20 cellular contexts compared by ENCODE assay signal in the genomic region with DNA sequence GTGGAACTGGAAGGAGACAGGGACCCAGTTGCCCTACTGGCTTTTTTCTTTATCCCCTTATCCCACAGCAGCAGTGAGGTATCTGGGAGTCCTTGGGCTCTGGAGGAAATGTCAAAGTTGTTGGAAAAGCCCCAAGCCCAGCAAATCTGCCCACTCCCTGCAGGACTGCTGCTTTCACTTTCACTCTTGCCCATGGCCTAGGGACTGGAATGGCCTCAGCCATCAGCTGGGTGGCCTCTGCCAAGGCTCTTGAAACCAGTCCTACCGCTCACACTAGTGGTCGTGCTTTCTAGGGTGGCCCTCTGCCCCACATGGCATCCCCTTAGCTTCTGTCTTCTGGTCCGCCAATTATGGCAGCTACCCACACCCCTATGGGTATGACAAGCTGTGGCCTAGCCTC. TPM values are rescaled to one million over a fixed set of nuclear protein-coding genes. Genes with fewer than 3 reads are reported as not detected.
DNase-seq lines count a peak whose midpoint lies in the region; ATAC-seq, FAIRE-seq and TF ChIP-seq lines count a peak whose summit lies in the region.
"Had no signal": no experiment of that assay in that cellular context is flagged by ENCODE, and none has a peak within 500 bp of the region (broad histone marks: within the 10 kb centered on the region; RNA-seq: fewer than 3 reads in every experiment).

No MANE protein-coding gene starts in this region.

- no peaks in the 10 kb centered on the region for H3K79me1 ChIP-seq in IMR-90 (ENCODE audit: low read depth in 1 of 2, low read length in 2 of 2)

- H3K36me3 ChIP-seq in IMR-90 (ENCODE audit: control insufficient read depth, insufficient read depth, low read length) = no peaks in the 10 kb centered on the region
- H3K36me3 ChIP-seq: suprapubic skin had no signal

- H2AK9ac ChIP-seq in IMR-90 (replicated peaks; ENCODE audit: low read depth, low read length, poor library complexity) = no peak overlapping the region

- no peaks in the 10 kb centered on the region for H3K9me3 ChIP-seq in IMR-90 (ENCODE audit: control insufficient read depth, insufficient read depth, low read length)
- H3K9me3 ChIP-seq: Caco-2, suprapubic skin had no signal

- intact Hi-C loops in IMR-90 (cut with micrococcal nuclease) = no loop called here

- H3K4me3 ChIP-seq in IMR-90 (ENCODE audit: insufficient read depth, low read depth, low read length) = no peak overlapping the region
- H3K4me3 ChIP-seq: GM23338, SK-N-MC, suprapubic skin had no signal

- no peak overlapping the region for H2BK20ac ChIP-seq in IMR-90 (ENCODE audit: low read depth, low read length)

- no peaks in the 10 kb centered on the region; the same call in none of the 2 replicates for H3K27me3 ChIP-seq in IMR-90 (ENCODE audit: control insufficient read depth, insufficient read depth, low read length)
- H3K27me3 ChIP-seq: suprapubic skin had no signal

- no TSS peak for BruUV-seq in IMR-90 (replicated peaks; lab: Mats Ljungman, UMichigan)

- no peak overlapping the region for H3K4ac ChIP-seq in IMR-90 (ENCODE audit: low read depth, low read length)

- no peak overlapping the region for H2BK15ac ChIP-seq in IMR-90 (ENCODE audit: low read depth, low read length)

- H4K20me1 ChIP-seq in IMR-90 (ENCODE audit: insufficient read depth, low read length) = no peaks in the 10 kb centered on the region

- POLR2A ChIA-PET in IMR-90 (lab: Charles Lee; ENCODE audit: unreplicated experiment) = no interaction called here

- no peaks in the 10 kb centered on the region for H3K9me3 Mint-ChIP-seq in stimulated activated effector memory CD8-positive, alpha-beta T cell treated with anti-CD3 and anti-CD28 coated beads, Interleukin-12 subunit alpha, Interleukin-12 subunit beta, amount 100 ng/mL, for 72 hours
- no peaks in the 10 kb centered on the region for H3K9me3 Mint-ChIP-seq in stimulated activated memory B cell treated with anti-CD40 and anti-IgM and Interleukin-4, amounts not matched to agents 10 μg/mL and 1 μg/mL and 100 μg/mL, for 72 hours
- H3K9me3 Mint-ChIP-seq: GM23338, IgD-negative memory B cell had no signal

- H2BK120ac ChIP-seq in IMR-90 (ENCODE audit: low read depth, low read length) = no peak overlapping the region

- H2AK5ac ChIP-seq in IMR-90 (ENCODE audit: low read depth, low read length) = no peak overlapping the region

- H4K8ac ChIP-seq in IMR-90 (ENCODE audit: low read depth in 2 of 2, low read length in 2 of 2) = no peak overlapping the region

- no peaks in the 10 kb centered on the region for H3K36me3 Mint-ChIP-seq in stimulated activated effector memory CD8-positive, alpha-beta T cell treated with anti-CD3 and anti-CD28 coated beads, Interleukin-12 subunit alpha, Interleukin-12 subunit beta, amount 100 ng/mL, for 72 hours
- H3K36me3 Mint-ChIP-seq in stimulated activated memory B cell treated with anti-CD40 and anti-IgM and Interleukin-4, amounts not matched to agents 10 μg/mL and 1 μg/mL and 100 μg/mL, for 72 hours = no peaks in the 10 kb centered on the region

- no peak overlapping the region for H3K23ac ChIP-seq in IMR-90 (ENCODE audit: low read depth, low read length)

- no peak overlapping the region for H3K27ac Mint-ChIP-seq in stimulated activated effector memory CD8-positive, alpha-beta T cell treated with anti-CD3 and anti-CD28 coated beads, Interleukin-12 subunit alpha, Interleukin-12 subunit beta, amount 100 ng/mL, for 72 hours
- H3K27ac Mint-ChIP-seq in stimulated activated memory B cell treated with anti-CD40 and anti-IgM and Interleukin-4, amounts not matched to agents 10 μg/mL and 1 μg/mL and 100 μg/mL, for 72 hours = no peak overlapping the region
- H3K27ac Mint-ChIP-seq: GM23338, IgD-negative memory B cell had no signal

- peak; percentile 14 for DNase-seq in AG20443 (ENCODE audit: low spot score)
- no peak for DNase-seq in IMR-90
- DNase-seq in dermis blood vessel endothelial cell = peak; percentile 0
- peak; percentile 7 to 9 for DNase-seq in lung microvascular endothelial cell (ENCODE audit: low read depth in 2 of 2)
- no peak for DNase-seq in GM12891 (ENCODE audit: insufficient read length, low spot score)
- DNase-seq in stimulated activated effector memory CD8-positive, alpha-beta T cell treated with anti-CD3 and anti-CD28 coated beads, Interleukin-12 subunit alpha, Interleukin-12 subunit beta, amount 100 ng/mL, for 72 hours (ENCODE audit: low spot score in 2 of 2) = no peak
- DNase-seq: activated CD4-positive, alpha-beta T cell treated with anti-CD3 and anti-CD28 coated beads, Interleukin-2, amount 50 U/mL, for 1 hour; activated naive CD4-positive, alpha-beta T cell; Caco-2; glutamatergic neuron; NCI-H2081 treated with DMSO at 0.1 percent for 48 hours; NCI-H524; stimulated activated CD4-positive, alpha-beta T cell treated with anti-CD3 and anti-CD28 coated beads, Interleukin-4, amount 100 ng/mL, for 24 hours had no signal

- H3K9ac ChIP-seq in IMR-90 (ENCODE audit: low read depth, low read length) = no peak overlapping the region

- H3K56ac ChIP-seq in IMR-90 (ENCODE audit: extremely low read depth, insufficient read depth, low read length) = no peak overlapping the region

- H4K5ac ChIP-seq in IMR-90 (ENCODE audit: low read depth, low read length) = no peak overlapping the region

- no peaks in the 10 kb centered on the region for H3K4me1 ChIP-seq in IMR-90 (ENCODE audit: control insufficient read depth, insufficient read depth, low read length)
- H3K4me1 ChIP-seq: Caco-2, suprapubic skin had no signal

- H3K4me3 Mint-ChIP-seq in stimulated activated effector memory CD8-positive, alpha-beta T cell treated with anti-CD3 and anti-CD28 coated beads, Interleukin-12 subunit alpha, Interleukin-12 subunit beta, amount 100 ng/mL, for 72 hours = no peak overlapping the region
- no peak overlapping the region for H3K4me3 Mint-ChIP-seq in stimulated activated memory B cell treated with anti-CD40 and anti-IgM and Interleukin-4, amounts not matched to agents 10 μg/mL and 1 μg/mL and 100 μg/mL, for 72 hours
- H3K4me3 Mint-ChIP-seq: GM23338, IgD-negative memory B cell had no signal

- H3K27me3 Mint-ChIP-seq in stimulated activated memory B cell treated with anti-CD40 and anti-IgM and Interleukin-4, amounts not matched to agents 10 μg/mL and 1 μg/mL and 100 μg/mL, for 72 hours = no peaks in the 10 kb centered on the region
- H3K27me3 Mint-ChIP-seq: IgD-negative memory B cell had no signal

- H2AFZ ChIP-seq in IMR-90 (replicated peaks; ENCODE audit: low read length, poor library complexity) = peak overlapping the region; percentile 40
- H2AFZ ChIP-seq: GM23338 had no signal

- no peak overlapping the region for H3K18ac ChIP-seq in IMR-90 (ENCODE audit: low read depth, low read length)

- no peak overlapping the region for H3K14ac ChIP-seq in IMR-90 (replicated peaks; ENCODE audit: low read depth, low read length)

- TF ChIP-seq POLR2A in IMR-90 (IDR thresholded peaks at IDR 0.05; ENCODE audit: low read depth, low read length) = no peak
- TF ChIP-seq POLR2A in GM12891 (IDR thresholded peaks at IDR 0.05; ENCODE audit: low read depth, low read length) = no peak

- H3K27ac ChIP-seq in IMR-90 (ENCODE audit: insufficient read depth, low read length) = no peak overlapping the region
- H3K27ac ChIP-seq: SK-N-MC, suprapubic skin had no signal

- WGBS in IMR-90 (ENCODE audit: extremely low coverage in 2 of 2, insufficient read length in 1 of 2), 2 experiments = no CpG with 5 or more reads among the region's 3 CpGs

- no peak for FAIRE-seq in GM12891 (lab: Jason Lieb, UNC)

- peak overlapping the region; percentile 18; the same call in 1 of the 2 replicates for H3K4me2 ChIP-seq in IMR-90 (ENCODE audit: low read depth, low read length)
- H3K4me2 ChIP-seq: GM23338 had no signal

- dilution Hi-C loops in IMR-90 (cut with HindIII; ENCODE audit: low sequenced_read_pairs, unreplicated experiment) = no loop called here

- no peaks in the 10 kb centered on the region for H3K9me1 ChIP-seq in IMR-90 (ENCODE audit: insufficient read depth, low read length)

- CTCF ChIA-PET in IMR-90 (lab: Yijun Ruan, JAX) = no interaction called here

- H3K4me1 Mint-ChIP-seq in stimulated activated effector memory CD8-positive, alpha-beta T cell treated with anti-CD3 and anti-CD28 coated beads, Interleukin-12 subunit alpha, Interleukin-12 subunit beta, amount 100 ng/mL, for 72 hours = no peaks in the 10 kb centered on the region
- no peaks in the 10 kb centered on the region for H3K4me1 Mint-ChIP-seq in stimulated activated memory B cell treated with anti-CD40 and anti-IgM and Interleukin-4, amounts not matched to agents 10 μg/mL and 1 μg/mL and 100 μg/mL, for 72 hours
- H3K4me1 Mint-ChIP-seq: IgD-negative memory B cell had no signal

- in situ Hi-C loops in IMR-90 (cut with MboI; ENCODE audit: low sequenced_read_pairs) = loop anchor here (25.0 kb wide), 1 partner anchor 163 kb away; no protein-coding TSS in a partner anchor

- H2BK5ac ChIP-seq in IMR-90 (ENCODE audit: low read depth, low read length, poor library complexity, severe bottlenecking) = no peak overlapping the region

- TF ChIP-seq RAD21 in IMR-90 (IDR thresholded peaks at IDR 0.05; ENCODE audit: low read length) = no peak

- no peak for TF ChIP-seq CTCF in IMR-90 (conservative IDR thresholded peaks at IDR 0.05; ENCODE audit: low read depth, low read length)

- ATAC-seq in IMR-90 (ENCODE audit: low read depth) (no peak; the same call in 1 of the 2 replicates), HG02678 (IDR thresholded peaks at IDR 0.05; ENCODE audit: unreplicated experiment) (no peak)
- ATAC-seq in stimulated activated effector memory CD8-positive, alpha-beta T cell treated with anti-CD3 and anti-CD28 coated beads, Interleukin-12 subunit alpha, Interleukin-12 subunit beta, amount 100 ng/mL, for 72 hours = no peak
- ATAC-seq in stimulated activated memory B cell treated with anti-CD40 and anti-IgM and Interleukin-4, amounts not matched to agents 10 μg/mL and 1 μg/mL and 100 μg/mL, for 72 hours = no peak
- ATAC-seq: GM23338 had no signal

- H4K91ac ChIP-seq in IMR-90 (ENCODE audit: insufficient read depth, low read depth, low read length) = no peak overlapping the region

RNA-seq across cellular contexts. Expression of gene RHOXF1, which starts 9.7 kb away (rescaled TPM):
- total RNA-seq in IMR-90 (2012; rRNA removed) = not detected in 2 replicates
- not detected in 2 replicates for polyA plus RNA-seq in IMR-90 (2012; rRNA removed)
- polyA plus RNA-seq in IMR-90 (2012; cell fraction: cytosol; rRNA removed) = not detected in 2 replicates
- 0.10 TPM in 1 of 2 replicates, not detected in the other for polyA plus RNA-seq in IMR-90 (2012; cell fraction: nucleus; rRNA removed; ENCODE audit: low replicate concordance)
- total RNA-seq in dermis blood vessel endothelial cell = not detected in 2 replicates
- not detected in 2 replicates for total RNA-seq in lung microvascular endothelial cell
- 0.30 TPM for polyA plus RNA-seq in GM12891 (2012; ENCODE audit: low read depth, missing spikeins)
- total RNA-seq: Caco-2 had no signal
- polyA plus RNA-seq: GM23338, IgD-negative memory B cell had no signal

RNA-seq across cellular contexts. Expression of gene RHOXF2, which starts 33.0 kb away (rescaled TPM):
- total RNA-seq in IMR-90 (2012; rRNA removed) (not detected in 2 replicates), dermis blood vessel endothelial cell (not detected in 2 replicates), lung microvascular endothelial cell (not detected in 2 replicates)
- polyA plus RNA-seq in IMR-90 (2012; rRNA removed) = not detected in 2 replicates
- polyA plus RNA-seq in IMR-90 (2012; cell fraction: cytosol; rRNA removed) = not detected in 2 replicates
- polyA plus RNA-seq in IMR-90 (2012; cell fraction: nucleus; rRNA removed; ENCODE audit: low replicate concordance) = not detected in 2 replicates
- not detected for polyA plus RNA-seq in GM12891 (2012; ENCODE audit: low read depth, missing spikeins)
- total RNA-seq: Caco-2, GM23338, OCI-LY7, suprapubic skin had no signal
- polyA plus RNA-seq: IgD-negative memory B cell had no signal

RNA-seq across cellular contexts. Expression of gene RHOXF2B, which starts 48.0 kb away (rescaled TPM):
- not detected in 2 replicates for total RNA-seq in IMR-90 (2012; rRNA removed)
- not detected in 2 replicates for polyA plus RNA-seq in IMR-90 (2012; rRNA removed)
- polyA plus RNA-seq in IMR-90 (2012; cell fraction: cytosol; rRNA removed) = not detected in 2 replicates
- not detected in 2 replicates for polyA plus RNA-seq in IMR-90 (2012; cell fraction: nucleus; rRNA removed; ENCODE audit: low replicate concordance)
- not detected in 2 replicates for total RNA-seq in dermis blood vessel endothelial cell
- not detected in 2 replicates for total RNA-seq in lung microvascular endothelial cell
- polyA plus RNA-seq in GM12891 (2012; ENCODE audit: low read depth, missing spikeins) = not detected
- total RNA-seq: Caco-2, GM23338, OCI-LY7, suprapubic skin had no signal
- polyA plus RNA-seq: GM23338, IgD-negative memory B cell had no signal

Comparison
In these comparisons a context has a peak if more than half of its experiments do, and no peak if none do; other contexts are left out.
1. DNase-seq: peak in AG20443 (single experiment), dermis blood vessel endothelial cell (single experiment) and lung microvascular endothelial cell (2 of 2); none in IMR-90 (single experiment), GM12891 (single experiment) and stimulated activated effector memory CD8-positive, alpha-beta T cell treated with anti-CD3 and anti-CD28 coated beads, Interleukin-12 subunit alpha, Interleukin-12 subunit beta, amount 100 ng/mL, for 72 hours (0 of 2).